In genomic region chr9:124257865-124258764, GRCh38 we compare ENCODE assay signal across 8 cellular contexts. TPM values are rescaled to one million over a fixed set of nuclear protein-coding genes. Genes with fewer than 3 reads are reported as not detected.
DNase-seq lines count a peak whose midpoint lies in the region; ATAC-seq, FAIRE-seq and TF ChIP-seq lines count a peak whose summit lies in the region.

Gene NEK6, plus strand, starts transcription at chr9:124257949. Its CDS starts 44,016 bp downstream, at chr9:124301965.

- H3K27me3 Mint-ChIP-seq in T-helper 17 cell = no peaks in the 10 kb centered on the region

- H3K4me3 Mint-ChIP-seq in T-helper 17 cell = peak within 1 kb of the TSS; percentile 98

- no peaks in the 10 kb centered on the region for H3K9me3 ChIP-seq in T-helper 17 cell (ENCODE audit: control insufficient read depth, low read length, poor library complexity, severe bottlenecking)

- H3K36me3 ChIP-seq in bronchial epithelial cell (ENCODE audit: control insufficient read depth, insufficient read depth, low read length) (no peaks in the 10 kb centered on the region), kidney epithelial cell (ENCODE audit: control insufficient read depth, insufficient read depth, low read length) (no peaks in the 10 kb centered on the region)

- peak within 1 kb of the TSS; percentile 41 for H3K27ac Mint-ChIP-seq in T-helper 17 cell

- POLR2A ChIA-PET in AG04449 (lab: Yijun Ruan, JAX) = interaction anchor here (1.2 to 1.3 kb wide), 2 partner anchors 29 to 48 kb away, joined by 3 to 4 read pairs; no protein-coding TSS in a partner anchor

- H3K27me3 ChIP-seq in bronchial epithelial cell (ENCODE audit: control insufficient read depth, insufficient read depth, low read length) (no peaks in the 10 kb centered on the region), kidney epithelial cell (ENCODE audit: control insufficient read depth, insufficient read depth, low read length) (no peaks in the 10 kb centered on the region)

- no peak for FAIRE-seq in bronchial epithelial cell (lab: Jason Lieb, UNC)

- no peak for DNase-seq in AG04449 (ENCODE audit: low read depth, low spot score)
- DNase-seq in T-helper 17 cell = peak; percentile 13 to 30 (median 15)
- peak; percentile 39 for DNase-seq in bronchial epithelial cell (ENCODE audit: low read depth)
- no peak for DNase-seq in kidney epithelial cell (ENCODE audit: low read depth)
- DNase-seq in stimulated activated CD4-positive, alpha-beta T cell treated with anti-CD3 and anti-CD28 coated beads, Interleukin-4, amount 100 ng/mL, for 24 hours = peak; percentile 14

- H3K4me3 ChIP-seq in AG04449 (ENCODE audit: low read depth, low read length) = peak within 1 kb of the TSS; percentile 89
- peak within 1 kb of the TSS; percentile 82 for H3K4me3 ChIP-seq in bronchial epithelial cell (ENCODE audit: low read depth, low read length)
- H3K4me3 ChIP-seq in kidney epithelial cell (ENCODE audit: low read depth, low read length) = peak within 1 kb of the TSS; percentile 89

- peaks cover 3% of the 10 kb centered on the region for H3K36me3 Mint-ChIP-seq in T-helper 17 cell (ENCODE audit: low read depth)

- TF ChIP-seq CTCF in AG04449 (IDR thresholded peaks at IDR 0.05; ENCODE audit: insufficient read depth, low read length, missing control alignments) (no peak), bronchial epithelial cell (IDR thresholded peaks at IDR 0.05; ENCODE audit: insufficient read depth, low read length, severe bottlenecking) (no peak), kidney epithelial cell (IDR thresholded peaks at IDR 0.05; ENCODE audit: insufficient read depth, low read length, poor library complexity, severe bottlenecking) (no peak)

- CTCF ChIA-PET in AG04449 (lab: Yijun Ruan, JAX) = interaction anchor here (0.5 to 2.1 kb wide), 2 partner anchors 9 to 62 kb away, joined by 3 to 6 read pairs; no protein-coding TSS in a partner anchor

- H3K4me1 Mint-ChIP-seq in T-helper 17 cell = peaks cover 29% of the 10 kb centered on the region

- ATAC-seq in GM19324 (IDR thresholded peaks at IDR 0.05; ENCODE audit: low FRiP score, unreplicated experiment) (peak; percentile 42), T-helper 17 cell (peak; percentile 79), HG03442 (IDR thresholded peaks at IDR 0.05; ENCODE audit: unreplicated experiment) (no peak), HG03565 (IDR thresholded peaks at IDR 0.05; ENCODE audit: unreplicated experiment) (no peak)

RNA-seq across cellular contexts. Expression of gene NEK6, which starts in this region (rescaled TPM):
- total RNA-seq in T-helper 17 cell = 10 to 100 TPM in 1 of 2 donors, 1 to 10 TPM in 1; 7.8 to 12.7 TPM
- 8.4 and 14.7 TPM in 2 replicates for total RNA-seq in bronchial epithelial cell
- total RNA-seq in kidney epithelial cell = 17.8 and 22.7 TPM in 2 replicates

Comparison
In these comparisons a context has a peak if more than half of its experiments do, and no peak if none do; other contexts are left out.
1. DNase-seq: peak in T-helper 17 cell (3 of 3), bronchial epithelial cell (single experiment) and stimulated activated CD4-positive, alpha-beta T cell treated with anti-CD3 and anti-CD28 coated beads, Interleukin-4, amount 100 ng/mL, for 24 hours (single experiment); none in AG04449 (single experiment) and kidney epithelial cell (single experiment).
2. ATAC-seq: peak in GM19324 (single experiment) and T-helper 17 cell (single experiment); none in HG03442 (single experiment) and HG03565 (single experiment).
3. Peak in every context shown above with its lines, with median percentiles within 50 percentile points of each other: H3K4me3 ChIP-seq.